In genomic region chr14:99548285-99548684, GRCh38 we compare ENCODE assay signal across 21 cellular contexts. TPM values are rescaled to one million over a fixed set of nuclear protein-coding genes. Genes with fewer than 3 reads are reported as not detected.
DNase-seq lines count a peak whose midpoint lies in the region; ATAC-seq lines count a peak whose summit lies in the region.
"Had no signal": no experiment of that assay in that cellular context is flagged by ENCODE, and none has a peak within 500 bp of the region (broad histone marks: within the 10 kb centered on the region; RNA-seq: fewer than 3 reads in every experiment).

No MANE protein-coding gene starts in this region.

- H3K36me3 ChIP-seq in mesenchymal stem cell (ENCODE audit: control insufficient read depth in 1 of 2, insufficient read depth in 2 of 2, low read depth in 1 of 2, low read length in 2 of 2), result no peaks in the 10 kb centered on the region
- H3K36me3 ChIP-seq in stomach smooth muscle (ENCODE audit: control insufficient read depth in 2 of 2, insufficient read depth in 2 of 2, low read length in 2 of 2), result no peaks in the 10 kb centered on the region
- H3K36me3 ChIP-seq: brain microvascular endothelial cell, Peyer's patch, upper lobe of right lung had no signal

- no peak overlapping the region for H3K23ac ChIP-seq in mesenchymal stem cell (ENCODE audit: low read length in 2 of 2)

- no peaks in the 10 kb centered on the region for H3K9me3 ChIP-seq in mesenchymal stem cell (ENCODE audit: control insufficient read depth, low read length)
- H3K9me3 ChIP-seq in stomach smooth muscle (ENCODE audit: control insufficient read depth in 2 of 2, low read length in 2 of 2), result no peaks in the 10 kb centered on the region
- H3K9me3 ChIP-seq: Peyer's patch, upper lobe of right lung had no signal

- DNase-seq in NCI-H2081 (lab: John Stamatoyannopoulos, UW) (peak; percentile 62 to 80), NCI-H2081 treated with DMSO at 0.1 percent for 48 hours (lab: John Stamatoyannopoulos, UW) (no peak), NCI-H510A (lab: John Stamatoyannopoulos, UW) (peak; percentile 53), mesenchymal stem cell (no peak), RPMI8226 (no peak), posterior cingulate gyrus (no peak)
- DNase-seq: activated CD4-positive, alpha-beta T cell treated with anti-CD3 and anti-CD28 coated beads, Interleukin-2, amount 50 U/mL, for 1 hour; activated CD8-positive, alpha-beta memory T cell treated with anti-CD3 and anti-CD28 coated beads, Interleukin-2, amount 50 U/mL, for 4 hours; activated naive CD8-positive, alpha-beta T cell treated with anti-CD3 and anti-CD28 coated beads, Interleukin-2, amount 10 ng/mL, durations not matched to agents 7 days and 5 days; brain microvascular endothelial cell; Calu3; MM.1S; NCI-H2171 treated with DMSO at 0.1 percent for 48 hours; Peyer's patch; retina; T-helper 2 cell; upper lobe of right lung had no signal

- no peak overlapping the region for H2BK5ac ChIP-seq in mesenchymal stem cell (ENCODE audit: low read depth, low read length, poor library complexity, severe bottlenecking)

- no peak overlapping the region for H3K14ac ChIP-seq in mesenchymal stem cell (ENCODE audit: low read length in 2 of 2)

- H3K4me3 ChIP-seq in mesenchymal stem cell (ENCODE audit: insufficient read depth in 1 of 2, low read depth in 1 of 2, low read length in 2 of 2), result no peak overlapping the region
- no peak overlapping the region for H3K4me3 ChIP-seq in stomach smooth muscle (ENCODE audit: low read length in 2 of 2)
- H3K4me3 ChIP-seq: coronary artery, Peyer's patch, upper lobe of right lung had no signal

- 90% methylated on average over 17 of the region's 17 CpGs for WGBS in mesenchymal stem cell

- no peak overlapping the region for H2BK120ac ChIP-seq in mesenchymal stem cell (ENCODE audit: low read depth, low read length)

- H3K18ac ChIP-seq in mesenchymal stem cell (ENCODE audit: low read depth in 1 of 2, low read length in 2 of 2), result no peak overlapping the region

- no peak overlapping the region for H3K9ac ChIP-seq in mesenchymal stem cell (ENCODE audit: low read length)
- H3K9ac ChIP-seq in stomach smooth muscle (ENCODE audit: low read length in 2 of 2), result no peak overlapping the region

- peak overlapping the region in 1 of 2 experiments; percentile 13 for H3K4ac ChIP-seq in mesenchymal stem cell (ENCODE audit: low read depth in 1 of 2, low read length in 2 of 2)

- peaks cover 6% of the 10 kb centered on the region for H3K79me1 ChIP-seq in mesenchymal stem cell (replicated peaks; ENCODE audit: low read length, poor library complexity, severe bottlenecking)

- H3K27ac ChIP-seq in mesenchymal stem cell (ENCODE audit: low read length, poor library complexity, severe bottlenecking) (no peak overlapping the region), stomach smooth muscle (ENCODE audit: low read length) (peak overlapping the region; percentile 55)
- H3K27ac ChIP-seq: brain microvascular endothelial cell, coronary artery, Peyer's patch, upper lobe of right lung, VCaP had no signal

- no peak overlapping the region for H2BK12ac ChIP-seq in mesenchymal stem cell (ENCODE audit: low read length in 2 of 2)

- H3K4me1 ChIP-seq in mesenchymal stem cell (ENCODE audit: control insufficient read depth, insufficient read depth, low read depth, low read length) (peaks cover 6% of the 10 kb centered on the region), stomach smooth muscle (ENCODE audit: control insufficient read depth, insufficient read depth, low read length) (peaks cover 84% of the 10 kb centered on the region)
- H3K4me1 ChIP-seq: upper lobe of right lung had no signal

- H2AFZ ChIP-seq in mesenchymal stem cell (ENCODE audit: low read depth, low read length), result no peak overlapping the region

- no peak overlapping the region for H2BK15ac ChIP-seq in mesenchymal stem cell (ENCODE audit: low read depth, poor library complexity, severe bottlenecking)

- intact Hi-C loops in posterior cingulate gyrus (cut with DNase I), result no loop called here

- H3K4me2 ChIP-seq in mesenchymal stem cell (ENCODE audit: low read length, poor library complexity, severe bottlenecking), result no peak overlapping the region

- H4K91ac ChIP-seq in mesenchymal stem cell (ENCODE audit: low read length), result peak overlapping the region; percentile 70

- no peak overlapping the region for H2AK5ac ChIP-seq in mesenchymal stem cell (ENCODE audit: low read length, severe bottlenecking)

- peaks cover 39 to 89% of the 10 kb centered on the region in 2 experiments for H3K27me3 ChIP-seq in mesenchymal stem cell (ENCODE audit: control insufficient read depth in 1 of 2, insufficient read depth in 1 of 2, low read length in 2 of 2)
- no peaks in the 10 kb centered on the region for H3K27me3 ChIP-seq in stomach smooth muscle (ENCODE audit: control insufficient read depth in 1 of 2, insufficient read depth in 2 of 2, low read length in 2 of 2)
- H3K27me3 ChIP-seq: Peyer's patch, upper lobe of right lung had no signal

- no peak overlapping the region for H4K8ac ChIP-seq in mesenchymal stem cell (ENCODE audit: low read length)

- ATAC-seq in HG02588 (IDR thresholded peaks at IDR 0.05; ENCODE audit: unreplicated experiment), result no peak
- ATAC-seq: upper lobe of right lung had no signal

RNA-seq across cellular contexts. Expression of gene CCDC85C, which starts 55.7 kb away (rescaled TPM):
- 1.1 TPM for polyA plus RNA-seq in mesenchymal stem cell (2013, experiment 1 of 2)
- 1.2 TPM for polyA plus RNA-seq in mesenchymal stem cell (2013, experiment 2 of 2)

Comparison
In these comparisons a context has a peak if more than half of its experiments do, and no peak if none do; other contexts are left out.
1. DNase-seq: peak in NCI-H2081 (2 of 2) and NCI-H510A (single experiment); none in NCI-H2081 treated with DMSO at 0.1 percent for 48 hours (single experiment), mesenchymal stem cell (single experiment), RPMI8226 (single experiment) and posterior cingulate gyrus (0 of 10).